8 cellular contexts compared by ENCODE assay signal in genomic region chr1:40039757-40040510, GRCh38. TPM values are rescaled to one million over a fixed set of nuclear protein-coding genes. Genes with fewer than 3 reads are reported as not detected.
DNase-seq lines count a peak whose midpoint lies in the region; ATAC-seq lines count a peak whose summit lies in the region.

No MANE protein-coding gene starts in this region.

- intact Hi-C loops in left colon (cut with DNase I, micrococcal nuclease) = no loop called here

- DNase-seq in AG08396 (ENCODE audit: low spot score) = peak; percentile 85
- DNase-seq in NCI-H2171 treated with DMSO at 0.1 percent for 48 hours (lab: John Stamatoyannopoulos, UW) = peak; percentile 74
- DNase-seq in activated CD4-positive, alpha-beta T cell treated with anti-CD3 and anti-CD28 coated beads for 1 hour = peak; percentile 47
- peak; percentile 77 for DNase-seq in cerebellum (ENCODE audit: low spot score)
- DNase-seq in left colon = peak; percentile 92 to 93
- peak; percentile 58 for DNase-seq in stimulated activated CD4-positive, alpha-beta T cell treated with anti-CD3 and anti-CD28 coated beads, Interleukin-4, amount 100 ng/mL, for 1 hour

- peak; percentile 30 for ATAC-seq in GM18858 (IDR thresholded peaks at IDR 0.05; ENCODE audit: unreplicated experiment)
- ATAC-seq in HG03060 (IDR thresholded peaks at IDR 0.05; ENCODE audit: low read depth, unreplicated experiment) = peak; percentile 33
- ATAC-seq in left colon = peak; percentile 61

RNA-seq across cellular contexts. Expression of gene CAP1, which starts 0.6 kb away (rescaled TPM):
- total RNA-seq in cerebellum (78.8 TPM), left colon (100 to 1,000 TPM; 474 to 514 TPM)

RNA-seq across cellular contexts. Expression of gene PPT1, which starts 57.1 kb away (rescaled TPM):
- total RNA-seq in cerebellum (37.0 TPM), left colon (10 to 100 TPM; 17.5 to 28.6 TPM)

Comparison
In these comparisons a context has a peak if more than half of its experiments do, and no peak if none do; other contexts are left out.
1. Peak in every context shown above with its lines: DNase-seq and ATAC-seq.